Comparison of ENCODE assay signal across 29 cellular contexts in the genomic region with DNA sequence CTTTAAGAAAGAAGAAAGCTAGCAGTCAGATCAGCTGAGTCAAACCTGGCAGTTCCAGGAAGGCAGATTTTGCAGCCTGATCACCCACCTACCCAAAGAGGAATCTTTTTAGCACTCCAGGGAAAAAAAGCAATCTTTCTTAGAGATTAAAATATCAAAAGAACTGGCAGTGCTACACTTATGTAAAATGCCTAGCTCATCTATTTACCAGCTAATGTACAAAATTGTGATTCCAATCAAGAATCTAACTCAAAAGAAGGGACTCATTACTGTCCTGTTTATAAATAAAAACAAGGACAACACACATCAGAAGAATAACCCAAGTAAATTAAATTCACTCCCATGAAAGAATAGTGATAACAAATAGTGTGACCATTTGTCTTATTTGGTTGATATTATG.
"Had no signal": no experiment of that assay in that cellular context is flagged by ENCODE, and none has a peak within 500 bp of the region (broad histone marks: within the 10 kb centered on the region; RNA-seq: fewer than 3 reads in every experiment).

No MANE protein-coding gene starts in this region.

- H3K27ac Mint-ChIP-seq: stimulated activated effector memory CD8-positive, alpha-beta T cell treated with anti-CD3 and anti-CD28 coated beads, Interleukin-12 subunit alpha, Interleukin-12 subunit beta, amount 100 ng/mL, for 72 hours; stimulated activated memory B cell treated with anti-CD40 and anti-IgM and Interleukin-4, amounts not matched to agents 10 μg/mL and 1 μg/mL and 100 μg/mL, for 72 hours; stimulated activated naive B cell treated with anti-CD40 and anti-IgM and Interleukin-4, amounts not matched to agents 10 μg/mL and 1 μg/mL and 100 μg/mL, for 72 hours; stimulated activated naive CD8-positive, alpha-beta T cell treated with anti-CD3 and anti-CD28 coated beads, Interleukin-15, amount 100 ng/mL, for 72 hours; stimulated activated naive CD8-positive, alpha-beta T cell treated with anti-CD3 and anti-CD28 coated beads, Interleukin-15, Interleukin-2, amounts not matched to agents 100 ng/mL and 50 ng/mL, for 24 hours; type B pancreatic cell had no signal

- H3K4me1 Mint-ChIP-seq: stimulated activated effector memory CD8-positive, alpha-beta T cell treated with anti-CD3 and anti-CD28 coated beads, Interleukin-12 subunit alpha, Interleukin-12 subunit beta, amount 100 ng/mL, for 72 hours; stimulated activated memory B cell treated with anti-CD40 and anti-IgM and Interleukin-4, amounts not matched to agents 10 μg/mL and 1 μg/mL and 100 μg/mL, for 72 hours; stimulated activated naive B cell treated with anti-CD40 and anti-IgM and Interleukin-4, amounts not matched to agents 10 μg/mL and 1 μg/mL and 100 μg/mL, for 72 hours; stimulated activated naive CD8-positive, alpha-beta T cell treated with anti-CD3 and anti-CD28 coated beads, Interleukin-15, amount 100 ng/mL, for 72 hours had no signal

- DNase-seq: stimulated activated CD4-positive, alpha-beta T cell treated with anti-CD3 and anti-CD28 coated beads, Interleukin-2, amount 100 ng/mL, for 48 hours; stimulated activated CD4-positive, alpha-beta T cell treated with anti-CD3 and anti-CD28 coated beads, Interleukin-4, amount 100 ng/mL, for 1 hour; stimulated activated CD4-positive, alpha-beta T cell treated with anti-CD3 and anti-CD28 coated beads, Interleukin-4, amount 100 ng/mL, for 24 hours; stimulated activated CD4-positive, alpha-beta T cell treated with anti-CD3 and anti-CD28 coated beads, Interleukin-4, amount 100 ng/mL, for 4 hours; stimulated activated CD8-positive, alpha-beta memory T cell treated with anti-CD3 and anti-CD28 coated beads, Interleukin-4, amount 100 ng/mL, for 48 hours; stimulated activated naive B cell treated with anti-CD40 and anti-IgM and Interleukin-4, amounts not matched to agents 10 μg/mL and 1 μg/mL and 100 μg/mL, for 72 hours; stimulated activated naive CD4-positive, alpha-beta T cell; stimulated activated naive CD4-positive, alpha-beta T cell treated with Interleukin-2 at 50 U/mL for 16 hours; stimulated activated naive CD8-positive, alpha-beta T cell treated with anti-CD3 and anti-CD28 coated beads, Interleukin-15, amount 100 ng/mL, for 72 hours; stimulated activated naive CD8-positive, alpha-beta T cell treated with anti-CD3 and anti-CD28 coated beads, Interleukin-15, Interleukin-2, amounts not matched to agents 100 U/mL and 50 U/mL, for 24 hours; stomach; substantia nigra; testis; thyroid gland; tibial artery; transverse colon; trophoblast cell; upper lobe of left lung; upper lobe of right lung; uterus had no signal

- H3K4me3 Mint-ChIP-seq: stimulated activated effector memory CD8-positive, alpha-beta T cell treated with anti-CD3 and anti-CD28 coated beads, Interleukin-12 subunit alpha, Interleukin-12 subunit beta, amount 100 ng/mL, for 72 hours; stimulated activated memory B cell treated with anti-CD40 and anti-IgM and Interleukin-4, amounts not matched to agents 10 μg/mL and 1 μg/mL and 100 μg/mL, for 72 hours; stimulated activated naive B cell treated with anti-CD40 and anti-IgM and Interleukin-4, amounts not matched to agents 10 μg/mL and 1 μg/mL and 100 μg/mL, for 72 hours; stimulated activated naive CD8-positive, alpha-beta T cell treated with anti-CD3 and anti-CD28 coated beads, Interleukin-15, amount 100 ng/mL, for 72 hours; stimulated activated naive CD8-positive, alpha-beta T cell treated with anti-CD3 and anti-CD28 coated beads, Interleukin-15, Interleukin-2, amounts not matched to agents 100 ng/mL and 50 ng/mL, for 24 hours; type B pancreatic cell had no signal

- H3K36me3 Mint-ChIP-seq: stimulated activated memory B cell treated with anti-CD40 and anti-IgM and Interleukin-4, amounts not matched to agents 10 μg/mL and 1 μg/mL and 100 μg/mL, for 72 hours; stimulated activated naive B cell treated with anti-CD40 and anti-IgM and Interleukin-4, amounts not matched to agents 10 μg/mL and 1 μg/mL and 100 μg/mL, for 72 hours; type B pancreatic cell had no signal

- ATAC-seq: stimulated activated effector memory CD8-positive, alpha-beta T cell treated with anti-CD3 and anti-CD28 coated beads, Interleukin-12 subunit alpha, Interleukin-12 subunit beta, amount 100 ng/mL, for 72 hours; stimulated activated memory B cell treated with anti-CD40 and anti-IgM and Interleukin-4, amounts not matched to agents 10 μg/mL and 1 μg/mL and 100 μg/mL, for 72 hours; stimulated activated naive B cell treated with anti-CD40 and anti-IgM and Interleukin-4, amounts not matched to agents 10 μg/mL and 1 μg/mL and 100 μg/mL, for 72 hours; stimulated activated naive CD8-positive, alpha-beta T cell treated with anti-CD3 and anti-CD28 coated beads, Interleukin-15, amount 100 ng/mL, for 72 hours; stimulated activated naive CD8-positive, alpha-beta T cell treated with anti-CD3 and anti-CD28 coated beads, Interleukin-15, Interleukin-2, amounts not matched to agents 100 U/mL and 50 U/mL, for 24 hours; upper lobe of right lung had no signal

- H3K27me3 ChIP-seq: stomach, suprapubic skin, testis, thyroid gland, tibial artery, tibial nerve, transverse colon, upper lobe of left lung, upper lobe of right lung, uterus, vagina had no signal

- H3K27me3 Mint-ChIP-seq: stimulated activated memory B cell treated with anti-CD40 and anti-IgM and Interleukin-4, amounts not matched to agents 10 μg/mL and 1 μg/mL and 100 μg/mL, for 72 hours; stimulated activated naive B cell treated with anti-CD40 and anti-IgM and Interleukin-4, amounts not matched to agents 10 μg/mL and 1 μg/mL and 100 μg/mL, for 72 hours; stimulated activated naive CD8-positive, alpha-beta T cell treated with anti-CD3 and anti-CD28 coated beads, Interleukin-15, amount 100 ng/mL, for 72 hours; stimulated activated naive CD8-positive, alpha-beta T cell treated with anti-CD3 and anti-CD28 coated beads, Interleukin-15, Interleukin-2, amounts not matched to agents 100 ng/mL and 50 ng/mL, for 24 hours had no signal

- H3K9me3 ChIP-seq: testis, thyroid gland, uterus, vagina had no signal

- FAIRE-seq: urothelium cell line had no signal

- H3K4me3 ChIP-seq: stomach, suprapubic skin, testis, thoracic aorta, thyroid gland, tibial artery, tibial nerve, transverse colon, upper lobe of left lung, upper lobe of right lung, uterus, vagina had no signal

- H3K4me1 ChIP-seq: suprapubic skin, testis, thyroid gland, tibial nerve, transverse colon, upper lobe of left lung, upper lobe of right lung, uterus, vagina had no signal

- H3K27ac ChIP-seq: stomach, suprapubic skin, testis, thoracic aorta, thyroid gland, tibial artery, tibial nerve, transverse colon, upper lobe of left lung, upper lobe of right lung, uterus, vagina had no signal

- H3K36me3 ChIP-seq: stomach, suprapubic skin, thoracic aorta, thyroid gland, tibial artery, tibial nerve, transverse colon, upper lobe of left lung, upper lobe of right lung, uterus, vagina had no signal
